In the genomic region with DNA sequence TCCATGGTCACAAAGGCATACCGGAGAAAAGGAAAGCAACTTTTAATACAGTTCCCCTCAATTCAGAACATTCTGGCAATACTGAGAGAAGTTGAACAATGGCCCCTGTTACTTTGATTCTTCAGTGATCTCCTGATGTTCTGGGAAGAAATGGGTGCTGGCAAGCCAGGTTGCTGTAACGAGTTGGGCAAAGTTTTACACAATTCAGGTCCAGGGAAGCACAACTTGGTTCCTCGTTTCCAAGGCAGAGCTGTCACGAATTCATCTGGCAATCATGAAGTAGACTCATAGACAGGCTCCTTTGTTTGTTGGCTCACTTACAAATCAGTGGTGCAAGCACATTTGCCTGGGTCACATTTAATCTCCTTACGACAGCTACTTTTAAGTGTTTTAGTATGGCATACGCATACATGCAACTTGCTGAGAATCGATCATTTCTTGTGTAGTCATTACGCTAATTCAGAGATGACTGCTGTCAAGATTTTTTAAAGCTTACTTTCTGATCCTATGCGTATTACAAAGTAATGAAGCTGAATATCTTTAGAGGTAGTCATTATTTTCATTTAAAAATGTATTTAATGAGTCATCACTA, we compare ENCODE assay signal across 20 cellular contexts.
"Had no signal": no experiment of that assay in that cellular context is flagged by ENCODE, and none has a peak within 500 bp of the region (broad histone marks: within the 10 kb centered on the region; RNA-seq: fewer than 3 reads in every experiment).

No MANE protein-coding gene starts in this region.

- H3K27me3 ChIP-seq: dorsolateral prefrontal cortex, esophagus muscularis mucosa, gastroesophageal sphincter, heart left ventricle, upper lobe of left lung had no signal

- H3K9me3 ChIP-seq: esophagus muscularis mucosa, gastroesophageal sphincter, lower lobe of right lung, prostate gland had no signal

- H3K4me1 ChIP-seq: esophagus muscularis mucosa, gastroesophageal sphincter, heart left ventricle, lower lobe of right lung, prostate gland, upper lobe of left lung had no signal

- H3K36me3 ChIP-seq: esophagus muscularis mucosa, gastroesophageal sphincter, heart left ventricle, lower lobe of right lung, prostate gland, upper lobe of left lung had no signal

- DNase-seq: activated naive CD8-positive, alpha-beta T cell treated with anti-CD3 and anti-CD28 coated beads for 36 hours; activated T-cell treated with anti-CD3 and anti-CD28 coated beads, Interleukin-2, amount 50 U/mL, for 24 hours; dorsolateral prefrontal cortex; effector memory CD8-positive, alpha-beta T cell; heart left ventricle; kidney; lower lobe of right lung; naive thymus-derived CD4-positive, alpha-beta T cell; right cardiac atrium; stimulated activated CD4-positive, alpha-beta T cell treated with anti-CD3 and anti-CD28 coated beads, Interleukin-4, amount 100 ng/mL, for 24 hours; stimulated activated naive CD8-positive, alpha-beta T cell treated with anti-CD3 and anti-CD28 coated beads, Interleukin-15, Interleukin-2, amounts not matched to agents 100 U/mL and 50 U/mL, for 24 hours; T-cell; upper lobe of left lung had no signal

- H3K4me3 ChIP-seq: dorsolateral prefrontal cortex, esophagus muscularis mucosa, gastroesophageal sphincter, heart left ventricle, lower lobe of right lung, prostate gland, upper lobe of left lung had no signal

- FAIRE-seq: endothelial cell of umbilical vein, kidney, TTC549 had no signal

- H3K27ac ChIP-seq: dorsolateral prefrontal cortex, esophagus muscularis mucosa, gastroesophageal sphincter, heart left ventricle, lower lobe of right lung, prostate gland, upper lobe of left lung had no signal

- ATAC-seq: activated T-helper 17 cell treated with anti-CD3 and anti-CD28 coated beads, Interleukin-2, amount 50 U/mL, for 72 hours; effector memory CD8-positive, alpha-beta T cell; gastroesophageal sphincter; heart left ventricle; lower lobe of right lung; naive thymus-derived CD4-positive, alpha-beta T cell; right cardiac atrium; stimulated activated naive CD8-positive, alpha-beta T cell treated with anti-CD3 and anti-CD28 coated beads, Interleukin-15, Interleukin-2, amounts not matched to agents 100 U/mL and 50 U/mL, for 24 hours; T-cell; WTC11 had no signal
